10 cellular contexts compared by ENCODE assay signal in the genomic region with DNA sequence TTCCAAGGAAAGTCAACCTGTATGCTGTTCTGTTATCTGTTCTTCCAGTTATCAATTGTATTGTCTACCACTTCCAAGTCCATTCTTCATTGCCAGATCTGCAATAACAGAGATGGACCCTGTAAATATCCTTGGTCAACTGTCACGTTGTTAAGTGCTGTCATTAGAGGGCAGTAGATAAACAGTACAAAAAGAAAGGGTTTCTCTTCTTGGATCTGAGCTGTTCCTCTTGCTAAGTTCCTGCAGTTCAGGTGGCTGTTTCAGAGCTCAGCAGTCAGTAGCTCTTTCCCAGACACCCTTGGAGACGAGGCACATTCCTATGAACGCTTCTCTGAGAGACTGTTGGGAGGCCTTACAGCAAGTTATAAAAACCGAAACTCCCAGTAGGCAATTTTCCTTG.
A peak's percentile ranks its signal among the peaks of the same experiment; 100 is the strongest.
DNase-seq lines count a peak whose midpoint lies in the region; ATAC-seq, FAIRE-seq and TF ChIP-seq lines count a peak whose summit lies in the region.
"Had no signal": no experiment of that assay in that cellular context is flagged by ENCODE, and none has a peak within 500 bp of the region (broad histone marks: within the 10 kb centered on the region; RNA-seq: fewer than 3 reads in every experiment).

No MANE protein-coding gene starts in this region.

- H3K4me3 ChIP-seq in SK-N-SH (ENCODE audit: low read depth in 2 of 2, low read length in 1 of 2) = no peak overlapping the region
- no peak overlapping the region for H3K4me3 ChIP-seq in OCI-LY1 (ENCODE audit: low read depth, low read length, poor library complexity, severe bottlenecking)
- H3K4me3 ChIP-seq: dorsolateral prefrontal cortex had no signal

- H2AFZ ChIP-seq in SK-N-SH (ENCODE audit: low read depth) = no peak overlapping the region
- no peak overlapping the region for H2AFZ ChIP-seq in OCI-LY1 (ENCODE audit: low read length)

- FAIRE-seq in urothelium cell line (lab: Jason Lieb, UNC) = peak; percentile 62

- no peak overlapping the region for H3K27ac ChIP-seq in SK-N-SH (ENCODE audit: low read depth in 2 of 2, low read length in 1 of 2)
- H3K27ac ChIP-seq in OCI-LY1 (ENCODE audit: low read depth, low read length, poor library complexity, severe bottlenecking) = no peak overlapping the region
- H3K27ac ChIP-seq in foreskin keratinocyte = no peak overlapping the region
- H3K27ac ChIP-seq: dorsolateral prefrontal cortex had no signal

- ATAC-seq in SK-N-SH treated with all-trans-retinoic acid at 6 μM for 48 hours (no peak), foreskin keratinocyte (peak; percentile 41), HG03025 (IDR thresholded peaks at IDR 0.05; ENCODE audit: low FRiP score, unreplicated experiment) (no peak)

- H3F3A ChIP-seq in SK-N-SH (replicated peaks; ENCODE audit: insufficient read depth) (no peaks in the 10 kb centered on the region), OCI-LY1 (ENCODE audit: insufficient read depth, low read length) (no peaks in the 10 kb centered on the region)

- H3K4me2 ChIP-seq in SK-N-SH = no peak overlapping the region
- no peak overlapping the region for H3K4me2 ChIP-seq in OCI-LY1 (ENCODE audit: low read length)

- H3K36me3 ChIP-seq in SK-N-SH (replicated peaks in 1 of 2; ENCODE audit: control insufficient read depth in 1 of 2, insufficient read depth in 2 of 2, low read length in 1 of 2) (no peaks in the 10 kb centered on the region), OCI-LY1 (ENCODE audit: insufficient read depth, low read length) (no peaks in the 10 kb centered on the region)

- TF ChIP-seq CTCF in SK-N-SH (IDR thresholded peaks at IDR 0.05) (peak; percentile 43; the same call in 1 of the 2 replicates), OCI-LY1 (IDR thresholded peaks at IDR 0.05; ENCODE audit: low read length) (peak; percentile 20; the same call in 1 of the 2 replicates), foreskin keratinocyte (conservative IDR thresholded peaks at IDR 0.05) (peak; percentile 52)

- peak; percentile 2 for DNase-seq in SK-N-SH
- DNase-seq in foreskin keratinocyte = peak in 1 of 2 donors; percentile 27
- peak; percentile 33 for DNase-seq in urothelium cell line (ENCODE audit: low spot score)
- DNase-seq in activated CD4-positive, alpha-beta T cell treated with anti-CD3 and anti-CD28 coated beads, Interleukin-2, amount 50 U/mL, for 1 hour = no peak
- DNase-seq in activated T-cell treated with anti-CD3 and anti-CD28 coated beads, Interleukin-2, amount 50 U/mL, for 48 hours = no peak
- DNase-seq: NCI-H187 treated with DMSO at 0.1 percent for 48 hours had no signal

- H3K79me2 ChIP-seq in SK-N-SH (ENCODE audit: insufficient read depth) (no peaks in the 10 kb centered on the region), OCI-LY1 (ENCODE audit: insufficient read depth, low read length) (no peaks in the 10 kb centered on the region)

- WGBS in SK-N-SH (ENCODE audit: low lambda C conversion rate) = 4% methylated on average over 3 of the region's 4 CpGs

- H3K9me3 ChIP-seq in SK-N-SH = no peaks in the 10 kb centered on the region
- H3K9me3 ChIP-seq in OCI-LY1 (ENCODE audit: low read length) = no peaks in the 10 kb centered on the region

- POLR2A ChIA-PET in SK-N-SH (lab: Yijun Ruan, JAX) = no interaction called here

- CTCF ChIA-PET in SK-N-SH (lab: Yijun Ruan, JAX) = interaction anchor here (1.1 kb wide), 1 partner anchor 10 kb away, joined by 5 read pairs; no protein-coding TSS in a partner anchor

- H3K9ac ChIP-seq in SK-N-SH = no peak overlapping the region
- no peak overlapping the region for H3K9ac ChIP-seq in OCI-LY1 (ENCODE audit: low read length)

- H4K20me1 ChIP-seq in SK-N-SH (ENCODE audit: insufficient read depth) = no peaks in the 10 kb centered on the region
- no peaks in the 10 kb centered on the region for H4K20me1 ChIP-seq in OCI-LY1 (ENCODE audit: insufficient read depth, low read length)

- TF ChIP-seq EP300 in SK-N-SH (IDR thresholded peaks at IDR 0.05; ENCODE audit: borderline replicate concordance in 1 of 2, low read depth in 1 of 2, low read length in 1 of 2) = no peak

- TF ChIP-seq RAD21 in SK-N-SH (IDR thresholded peaks at IDR 0.05; ENCODE audit: low read length) = peak; percentile 50

- H3K27me3 ChIP-seq in SK-N-SH (ENCODE audit: insufficient read depth) (no peaks in the 10 kb centered on the region), OCI-LY1 (ENCODE audit: insufficient read depth, low read length) (no peaks in the 10 kb centered on the region), foreskin keratinocyte (no peaks in the 10 kb centered on the region)
- H3K27me3 ChIP-seq: dorsolateral prefrontal cortex had no signal

- no peaks in the 10 kb centered on the region for H3K4me1 ChIP-seq in SK-N-SH (ENCODE audit: control insufficient read depth in 1 of 2, insufficient read depth in 2 of 2, low read depth in 1 of 2, low read length in 1 of 2)
- H3K4me1 ChIP-seq in OCI-LY1 (ENCODE audit: insufficient read depth, low read length, severe bottlenecking) = no peaks in the 10 kb centered on the region
- H3K4me1 ChIP-seq in foreskin keratinocyte = no peaks in the 10 kb centered on the region

- H3K9me2 ChIP-seq in SK-N-SH = no peaks in the 10 kb centered on the region
- no peaks in the 10 kb centered on the region for H3K9me2 ChIP-seq in OCI-LY1 (ENCODE audit: low read depth, low read length)

TF ChIP-seq in SK-N-SH, 30 proteins besides CTCF, POLR2A, EP300 and RAD21:
- TF ChIP-seq TCF12 (IDR thresholded peaks at IDR 0.05) = no peak
- TF ChIP-seq GATA2 (CRISPR knock-in tag; IDR thresholded peaks at IDR 0.05) = no peak
- TF ChIP-seq MEF2A (IDR thresholded peaks at IDR 0.05; ENCODE audit: borderline replicate concordance, low read depth) = no peak
- TF ChIP-seq SMC3 (IDR thresholded peaks at IDR 0.05; ENCODE audit: low read depth, low read length) = no peak
- TF ChIP-seq SIN3A (IDR thresholded peaks at IDR 0.05; ENCODE audit: borderline replicate concordance, low read depth, low read length) = no peak
- TF ChIP-seq MXI1 (IDR thresholded peaks at IDR 0.05; ENCODE audit: low read depth, low read length) = no peak
- TF ChIP-seq CHD2 (IDR thresholded peaks at IDR 0.05; ENCODE audit: low read length, partially characterized antibody) = no peak
- no peak for TF ChIP-seq NRF1 (IDR thresholded peaks at IDR 0.05; ENCODE audit: low read depth, low read length)
- TF ChIP-seq RCOR1 (IDR thresholded peaks at IDR 0.05; ENCODE audit: low read length) = no peak
- no peak for TF ChIP-seq EZH2phosphoT487 (IDR thresholded peaks at IDR 0.05; ENCODE audit: borderline replicate concordance, low read depth)
- TF ChIP-seq TAF1 (IDR thresholded peaks at IDR 0.05; ENCODE audit: borderline replicate concordance, low read depth, low read length) = no peak
- TF ChIP-seq ELF1 (IDR thresholded peaks at IDR 0.05) = no peak
- no peak for TF ChIP-seq JUND (IDR thresholded peaks at IDR 0.05)
- no peak for TF ChIP-seq YY1 (IDR thresholded peaks at IDR 0.05; ENCODE audit: low read depth)
- TF ChIP-seq RXRA (IDR thresholded peaks at IDR 0.05; ENCODE audit: borderline replicate concordance, low read depth) = no peak

TF ChIP-seq in SK-N-SH treated with all-trans-retinoic acid at 6 μM for 48 hours, 23 proteins besides CTCF, POLR2A, EP300 and RAD21 (continues in another document):
- TF ChIP-seq, protein P1, sequence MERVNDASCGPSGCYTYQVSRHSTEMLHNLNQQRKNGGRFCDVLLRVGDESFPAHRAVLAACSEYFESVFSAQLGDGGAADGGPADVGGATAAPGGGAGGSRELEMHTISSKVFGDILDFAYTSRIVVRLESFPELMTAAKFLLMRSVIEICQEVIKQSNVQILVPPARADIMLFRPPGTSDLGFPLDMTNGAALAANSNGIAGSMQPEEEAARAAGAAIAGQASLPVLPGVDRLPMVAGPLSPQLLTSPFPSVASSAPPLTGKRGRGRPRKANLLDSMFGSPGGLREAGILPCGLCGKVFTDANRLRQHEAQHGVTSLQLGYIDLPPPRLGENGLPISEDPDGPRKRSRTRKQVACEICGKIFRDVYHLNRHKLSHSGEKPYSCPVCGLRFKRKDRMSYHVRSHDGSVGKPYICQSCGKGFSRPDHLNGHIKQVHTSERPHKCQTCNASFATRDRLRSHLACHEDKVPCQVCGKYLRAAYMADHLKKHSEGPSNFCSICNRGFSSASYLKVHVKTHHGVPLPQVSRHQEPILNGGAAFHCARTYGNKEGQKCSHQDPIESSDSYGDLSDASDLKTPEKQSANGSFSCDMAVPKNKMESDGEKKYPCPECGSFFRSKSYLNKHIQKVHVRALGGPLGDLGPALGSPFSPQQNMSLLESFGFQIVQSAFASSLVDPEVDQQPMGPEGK (CRISPR knock-in tag; IDR thresholded peaks at IDR 0.05; ENCODE audit: borderline replicate concordance) = no peak
- TF ChIP-seq ZNF565 (CRISPR knock-in tag; conservative IDR thresholded peaks at IDR 0.05; ENCODE audit: low read depth) (no peak), ISL1 (CRISPR knock-in tag; IDR thresholded peaks at IDR 0.05) (no peak), ZFP3 (CRISPR knock-in tag; IDR thresholded peaks at IDR 0.05) (no peak), CSDC2 (CRISPR knock-in tag; IDR thresholded peaks at IDR 0.05) (no peak), ZNF70 (CRISPR knock-in tag; IDR thresholded peaks at IDR 0.05) (no peak), TCF4 (CRISPR knock-in tag; IDR thresholded peaks at IDR 0.05; ENCODE audit: borderline replicate concordance) (no peak)
- TF ChIP-seq, protein P2, sequence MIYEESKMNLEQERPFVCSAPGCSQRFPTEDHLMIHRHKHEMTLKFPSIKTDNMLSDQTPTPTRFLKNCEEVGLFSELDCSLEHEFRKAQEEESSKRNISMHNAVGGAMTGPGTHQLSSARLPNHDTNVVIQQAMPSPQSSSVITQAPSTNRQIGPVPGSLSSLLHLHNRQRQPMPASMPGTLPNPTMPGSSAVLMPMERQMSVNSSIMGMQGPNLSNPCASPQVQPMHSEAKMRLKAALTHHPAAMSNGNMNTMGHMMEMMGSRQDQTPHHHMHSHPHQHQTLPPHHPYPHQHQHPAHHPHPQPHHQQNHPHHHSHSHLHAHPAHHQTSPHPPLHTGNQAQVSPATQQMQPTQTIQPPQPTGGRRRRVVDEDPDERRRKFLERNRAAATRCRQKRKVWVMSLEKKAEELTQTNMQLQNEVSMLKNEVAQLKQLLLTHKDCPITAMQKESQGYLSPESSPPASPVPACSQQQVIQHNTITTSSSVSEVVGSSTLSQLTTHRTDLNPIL (CRISPR knock-in tag; IDR thresholded peaks at IDR 0.05; ENCODE audit: low read depth) = no peak
- TF ChIP-seq, protein P3, sequence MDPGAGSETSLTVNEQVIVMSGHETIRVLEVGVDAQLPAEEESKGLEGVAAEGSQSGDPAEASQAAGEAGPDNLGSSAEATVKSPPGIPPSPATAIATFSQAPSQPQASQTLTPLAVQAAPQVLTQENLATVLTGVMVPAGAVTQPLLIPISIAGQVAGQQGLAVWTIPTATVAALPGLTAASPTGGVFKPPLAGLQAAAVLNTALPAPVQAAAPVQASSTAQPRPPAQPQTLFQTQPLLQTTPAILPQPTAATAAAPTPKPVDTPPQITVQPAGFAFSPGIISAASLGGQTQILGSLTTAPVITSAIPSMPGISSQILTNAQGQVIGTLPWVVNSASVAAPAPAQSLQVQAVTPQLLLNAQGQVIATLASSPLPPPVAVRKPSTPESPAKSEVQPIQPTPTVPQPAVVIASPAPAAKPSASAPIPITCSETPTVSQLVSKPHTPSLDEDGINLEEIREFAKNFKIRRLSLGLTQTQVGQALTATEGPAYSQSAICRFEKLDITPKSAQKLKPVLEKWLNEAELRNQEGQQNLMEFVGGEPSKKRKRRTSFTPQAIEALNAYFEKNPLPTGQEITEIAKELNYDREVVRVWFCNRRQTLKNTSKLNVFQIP (CRISPR knock-in tag; IDR thresholded peaks at IDR 0.05; ENCODE audit: borderline replicate concordance, low read depth) = no peak

Comparison
In these comparisons a context has a peak if more than half of its experiments do, and no peak if none do; other contexts are left out.
1. DNase-seq: peak in SK-N-SH (single experiment) and urothelium cell line (single experiment); none in activated CD4-positive, alpha-beta T cell treated with anti-CD3 and anti-CD28 coated beads, Interleukin-2, amount 50 U/mL, for 1 hour (single experiment) and activated T-cell treated with anti-CD3 and anti-CD28 coated beads, Interleukin-2, amount 50 U/mL, for 48 hours (0 of 2).
2. Peak in every context shown above with its lines, with median percentiles within 50 percentile points of each other: CTCF ChIP-seq.